Comparison of ENCODE assay signal across 8 cellular contexts in the genomic region with DNA sequence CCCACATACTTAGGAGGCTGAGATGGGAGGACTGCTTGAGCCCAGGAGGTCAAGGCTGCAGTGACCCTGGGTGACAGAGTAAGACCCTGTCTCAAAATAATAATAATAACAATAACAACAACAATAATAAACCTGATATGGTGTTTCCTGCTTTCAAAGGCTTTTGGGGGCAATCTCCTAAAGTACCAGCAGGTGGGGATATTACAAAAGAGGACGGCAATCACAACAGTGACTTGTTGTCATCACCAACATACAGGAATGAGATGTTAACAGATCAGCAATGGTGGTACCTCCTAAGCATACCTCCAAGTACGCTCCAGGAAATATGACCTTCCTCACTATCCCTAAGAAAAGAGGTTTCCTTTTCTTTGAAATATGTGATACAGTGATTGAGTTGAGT.
DNase-seq lines count a peak whose midpoint lies in the region; ATAC-seq and TF ChIP-seq lines count a peak whose summit lies in the region.

No MANE protein-coding gene starts in this region.

- H3K4me3 Mint-ChIP-seq in glutamatergic neuron (ENCODE audit: unreplicated experiment): no peak overlapping the region

- H4K20me1 ChIP-seq in DOHH2 (ENCODE audit: control insufficient read depth, insufficient read depth, low read depth, low read length): no peaks in the 10 kb centered on the region

- ATAC-seq in GM19452 (IDR thresholded peaks at IDR 0.05; ENCODE audit: unreplicated experiment) (peak; percentile 70), HG03520 (IDR thresholded peaks at IDR 0.05; ENCODE audit: unreplicated experiment) (peak; percentile 78), SK-N-SH treated with all-trans-retinoic acid at 6 μM for 48 hours (peak; percentile 66; the same call in 2 of the 3 replicates)

- TF ChIP-seq POLR2A in suprapubic skin (IDR thresholded peaks at IDR 0.05): no peak

- TF ChIP-seq CTCF in DOHH2 (IDR thresholded peaks at IDR 0.05; ENCODE audit: low read depth, low read length, poor library complexity, severe bottlenecking) (peak; percentile 55), glutamatergic neuron (IDR thresholded peaks at IDR 0.05; ENCODE audit: partially characterized antibody, unreplicated experiment) (peak; percentile 67), suprapubic skin (IDR thresholded peaks at IDR 0.05) (peak in 1 of 2 donors; percentile 35)

- no peak for TF ChIP-seq EP300 in suprapubic skin (IDR thresholded peaks at IDR 0.05)

- no peak overlapping the region for H3K4me2 ChIP-seq in DOHH2 (ENCODE audit: low read length)

- H3K9me2 ChIP-seq in DOHH2 (replicated peaks; ENCODE audit: control insufficient read depth, low read length): no peaks in the 10 kb centered on the region

- no peaks in the 10 kb centered on the region for H3K79me2 ChIP-seq in DOHH2 (ENCODE audit: control insufficient read depth, low read length)

- H3K9me3 Mint-ChIP-seq in glutamatergic neuron (ENCODE audit: unreplicated experiment): peaks cover 2% of the 10 kb centered on the region

- H3K27ac ChIP-seq in DOHH2 (ENCODE audit: low read depth, low read length) (no peak overlapping the region), suprapubic skin (no peak overlapping the region)

- H3K27me3 Mint-ChIP-seq in glutamatergic neuron (ENCODE audit: unreplicated experiment): no peaks in the 10 kb centered on the region

- no peaks in the 10 kb centered on the region for H3K4me1 ChIP-seq in DOHH2 (ENCODE audit: control insufficient read depth, low read length)
- H3K4me1 ChIP-seq in suprapubic skin: no peaks in the 10 kb centered on the region

- no peaks in the 10 kb centered on the region for H3K36me3 ChIP-seq in DOHH2 (ENCODE audit: control insufficient read depth, low read length)
- no peaks in the 10 kb centered on the region for H3K36me3 ChIP-seq in suprapubic skin

- DNase-seq in glutamatergic neuron (no peak), suprapubic skin (ENCODE audit: low spot score in 2 of 2) (no peak)
- DNase-seq in stimulated activated CD4-positive, alpha-beta T cell treated with anti-CD3 and anti-CD28 coated beads, Interleukin-15, amount 100 ng/mL, for 24 hours: no peak
- no peak for DNase-seq in NK-92 treated with Interleukin-12 subunit alpha and Interleukin-12 subunit beta, amount 100 ng/mL, for 24 hours (lab: John Stamatoyannopoulos, UW)

- no peaks in the 10 kb centered on the region for H3K36me3 Mint-ChIP-seq in glutamatergic neuron (ENCODE audit: unreplicated experiment)

- WGBS in suprapubic skin: 30% methylated on average over 2 of the region's 2 CpGs

- H3K4me1 Mint-ChIP-seq in glutamatergic neuron (ENCODE audit: low read depth, unreplicated experiment): no peaks in the 10 kb centered on the region

- no peak overlapping the region for H3K27ac Mint-ChIP-seq in glutamatergic neuron (ENCODE audit: unreplicated experiment)

- no peaks in the 10 kb centered on the region for H3F3A ChIP-seq in DOHH2 (ENCODE audit: control insufficient read depth, insufficient read depth)

- H3K9me3 ChIP-seq in DOHH2 (ENCODE audit: control insufficient read depth, insufficient read depth, low read length) (no peaks in the 10 kb centered on the region), suprapubic skin (no peaks in the 10 kb centered on the region)

- H3K4me3 ChIP-seq in DOHH2 (ENCODE audit: low read length): no peak overlapping the region
- no peak overlapping the region for H3K4me3 ChIP-seq in suprapubic skin

- no peaks in the 10 kb centered on the region for H3K27me3 ChIP-seq in DOHH2 (ENCODE audit: control insufficient read depth, low read length)
- H3K27me3 ChIP-seq in suprapubic skin: no peaks in the 10 kb centered on the region

TF ChIP-seq in SK-N-SH treated with all-trans-retinoic acid at 6 μM for 48 hours, 23 proteins besides CTCF, POLR2A, EP300 and RAD21 (continues in another document):
- TF ChIP-seq BACH2 (CRISPR knock-in tag; IDR thresholded peaks at IDR 0.05; ENCODE audit: borderline replicate concordance) (no peak), ARNTL (CRISPR knock-in tag; IDR thresholded peaks at IDR 0.05; ENCODE audit: borderline replicate concordance, low read depth) (no peak), ZNF8 (CRISPR knock-in tag; IDR thresholded peaks at IDR 0.05) (no peak), CSRNP3 (CRISPR knock-in tag; IDR thresholded peaks at IDR 0.05) (no peak), ZC3H10 (CRISPR knock-in tag; IDR thresholded peaks at IDR 0.05) (no peak), ISL1 (CRISPR knock-in tag; IDR thresholded peaks at IDR 0.05) (no peak), PATZ1 (CRISPR knock-in tag; IDR thresholded peaks at IDR 0.05; ENCODE audit: borderline replicate concordance) (no peak), ZNF70 (CRISPR knock-in tag; IDR thresholded peaks at IDR 0.05) (no peak), TCF4 (CRISPR knock-in tag; IDR thresholded peaks at IDR 0.05; ENCODE audit: borderline replicate concordance) (no peak), RARB (CRISPR knock-in tag; IDR thresholded peaks at IDR 0.05) (no peak), OSR1 (CRISPR knock-in tag; IDR thresholded peaks at IDR 0.05) (no peak), CREB5 (CRISPR knock-in tag; IDR thresholded peaks at IDR 0.05; ENCODE audit: low read depth) (no peak), CSDC2 (CRISPR knock-in tag; IDR thresholded peaks at IDR 0.05) (no peak)
- TF ChIP-seq, protein P1, sequence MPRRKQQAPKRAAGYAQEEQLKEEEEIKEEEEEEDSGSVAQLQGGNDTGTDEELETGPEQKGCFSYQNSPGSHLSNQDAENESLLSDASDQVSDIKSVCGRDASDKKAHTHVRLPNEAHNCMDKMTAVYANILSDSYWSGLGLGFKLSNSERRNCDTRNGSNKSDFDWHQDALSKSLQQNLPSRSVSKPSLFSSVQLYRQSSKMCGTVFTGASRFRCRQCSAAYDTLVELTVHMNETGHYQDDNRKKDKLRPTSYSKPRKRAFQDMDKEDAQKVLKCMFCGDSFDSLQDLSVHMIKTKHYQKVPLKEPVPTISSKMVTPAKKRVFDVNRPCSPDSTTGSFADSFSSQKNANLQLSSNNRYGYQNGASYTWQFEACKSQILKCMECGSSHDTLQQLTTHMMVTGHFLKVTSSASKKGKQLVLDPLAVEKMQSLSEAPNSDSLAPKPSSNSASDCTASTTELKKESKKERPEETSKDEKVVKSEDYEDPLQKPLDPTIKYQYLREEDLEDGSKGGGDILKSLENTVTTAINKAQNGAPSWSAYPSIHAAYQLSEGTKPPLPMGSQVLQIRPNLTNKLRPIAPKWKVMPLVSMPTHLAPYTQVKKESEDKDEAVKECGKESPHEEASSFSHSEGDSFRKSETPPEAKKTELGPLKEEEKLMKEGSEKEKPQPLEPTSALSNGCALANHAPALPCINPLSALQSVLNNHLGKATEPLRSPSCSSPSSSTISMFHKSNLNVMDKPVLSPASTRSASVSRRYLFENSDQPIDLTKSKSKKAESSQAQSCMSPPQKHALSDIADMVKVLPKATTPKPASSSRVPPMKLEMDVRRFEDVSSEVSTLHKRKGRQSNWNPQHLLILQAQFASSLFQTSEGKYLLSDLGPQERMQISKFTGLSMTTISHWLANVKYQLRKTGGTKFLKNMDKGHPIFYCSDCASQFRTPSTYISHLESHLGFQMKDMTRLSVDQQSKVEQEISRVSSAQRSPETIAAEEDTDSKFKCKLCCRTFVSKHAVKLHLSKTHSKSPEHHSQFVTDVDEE (CRISPR knock-in tag; IDR thresholded peaks at IDR 0.05): no peak
